In the genomic region with DNA sequence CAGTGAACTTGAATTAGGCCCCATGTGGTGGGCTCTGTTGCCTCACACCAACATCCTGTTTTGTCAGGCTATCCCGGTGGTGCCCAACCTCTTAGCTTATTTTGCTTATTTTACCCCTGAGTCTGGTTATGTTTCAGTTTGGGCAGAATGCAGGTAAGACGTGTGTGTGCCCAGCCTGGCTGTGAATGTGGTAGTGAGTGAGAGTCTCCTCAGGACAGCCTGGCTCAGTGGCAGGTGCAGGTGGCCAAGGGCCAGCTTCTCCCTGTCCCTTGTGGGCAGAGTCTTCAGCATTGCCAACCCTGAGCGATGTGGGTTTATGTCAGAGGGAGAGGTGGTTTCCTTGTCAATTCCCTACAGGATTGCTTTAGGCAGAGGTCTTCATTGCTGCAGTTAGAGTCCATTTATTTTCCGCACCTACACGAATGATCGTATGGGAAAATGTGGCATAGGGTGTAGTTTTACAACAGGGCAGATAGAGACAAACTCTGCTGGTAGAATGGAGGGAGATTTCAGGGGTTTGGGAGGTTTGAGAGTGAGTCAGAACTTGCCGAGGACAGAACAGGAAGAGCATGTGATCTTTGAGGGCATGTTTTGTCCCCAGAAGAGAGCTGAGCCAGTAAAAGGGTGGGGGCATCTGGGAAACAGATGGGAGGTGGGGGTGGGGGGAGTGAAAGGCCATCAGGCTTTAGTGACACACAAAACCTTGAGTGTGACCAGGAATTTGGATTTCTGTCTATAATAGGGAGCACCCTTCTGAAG, we compare ENCODE assay signal across 19 cellular contexts.
"Had no signal": no experiment of that assay in that cellular context is flagged by ENCODE, and none has a peak within 500 bp of the region (broad histone marks: within the 10 kb centered on the region; RNA-seq: fewer than 3 reads in every experiment).

No MANE protein-coding gene starts in this region.

- H3K4me1 Mint-ChIP-seq: activated CD4-positive, alpha-beta T cell treated with anti-CD3 and anti-CD28 coated beads for 36 hours; activated CD8-positive, alpha-beta memory T cell treated with anti-CD3 and anti-CD28 coated beads, Interleukin-2, amount 10 ng/mL, durations not matched to agents 7 days and 5 days; activated naive CD8-positive, alpha-beta T cell treated with anti-CD3 and anti-CD28 coated beads, Interleukin-2, amount 50 U/mL, for 24 hours; neural crest cell had no signal

- H3K27ac Mint-ChIP-seq: activated CD4-positive, alpha-beta memory T cell treated with anti-CD3 and anti-CD28 coated beads for 36 hours; activated CD4-positive, alpha-beta T cell treated with anti-CD3 and anti-CD28 coated beads for 36 hours; activated CD8-positive, alpha-beta memory T cell treated with anti-CD3 and anti-CD28 coated beads, Interleukin-2, amount 10 ng/mL, durations not matched to agents 7 days and 5 days; activated naive CD4-positive, alpha-beta T cell treated with anti-CD3 and anti-CD28 coated beads for 36 hours; activated naive CD8-positive, alpha-beta T cell treated with anti-CD3 and anti-CD28 coated beads, Interleukin-2, amount 50 U/mL, for 24 hours; activated T-helper 2 cell treated with anti-CD3 and anti-CD28 coated beads, Interferon-gamma antibody, Interleukin-2, Interleukin-4, amounts not matched to agents 10 μg/mL and 5 μg/mL and 100 μg/mL, durations not matched to agents 14 hours and 24 hours and 36 hours had no signal

- H3K9me3 ChIP-seq: breast epithelium, lower lobe of right lung, thyroid gland had no signal

- H3K4me3 ChIP-seq: breast epithelium, lower lobe of right lung, thyroid gland had no signal

- H3K4me3 Mint-ChIP-seq: activated CD4-positive, alpha-beta memory T cell treated with anti-CD3 and anti-CD28 coated beads for 36 hours; activated CD4-positive, alpha-beta T cell treated with anti-CD3 and anti-CD28 coated beads for 36 hours; activated CD8-positive, alpha-beta memory T cell treated with anti-CD3 and anti-CD28 coated beads, Interleukin-2, amount 10 ng/mL, durations not matched to agents 7 days and 5 days; activated naive CD4-positive, alpha-beta T cell treated with anti-CD3 and anti-CD28 coated beads for 36 hours; activated naive CD8-positive, alpha-beta T cell treated with anti-CD3 and anti-CD28 coated beads, Interleukin-2, amount 50 U/mL, for 24 hours; neural crest cell had no signal

- H3K36me3 Mint-ChIP-seq: activated CD4-positive, alpha-beta memory T cell treated with anti-CD3 and anti-CD28 coated beads for 36 hours; activated CD8-positive, alpha-beta memory T cell treated with anti-CD3 and anti-CD28 coated beads, Interleukin-2, amount 10 ng/mL, durations not matched to agents 7 days and 5 days had no signal

- H3K36me3 ChIP-seq: breast epithelium, lower lobe of right lung, thyroid gland had no signal

- H3K27me3 ChIP-seq: thyroid gland had no signal

- H3K27ac ChIP-seq: breast epithelium, lower lobe of right lung, thyroid gland, VCaP had no signal

- H3K27me3 Mint-ChIP-seq: activated CD4-positive, alpha-beta memory T cell treated with anti-CD3 and anti-CD28 coated beads for 36 hours; activated CD4-positive, alpha-beta T cell treated with anti-CD3 and anti-CD28 coated beads for 36 hours; activated CD8-positive, alpha-beta memory T cell treated with anti-CD3 and anti-CD28 coated beads, Interleukin-2, amount 10 ng/mL, durations not matched to agents 7 days and 5 days had no signal

- H3K4me1 ChIP-seq: breast epithelium, lower lobe of right lung, thyroid gland had no signal

- ATAC-seq: activated CD4-positive, alpha-beta T cell treated with anti-CD3 and anti-CD28 coated beads for 36 hours; activated CD8-positive, alpha-beta memory T cell treated with anti-CD3 and anti-CD28 coated beads, Interleukin-2, amount 10 ng/mL, durations not matched to agents 7 days and 5 days; activated naive CD8-positive, alpha-beta T cell treated with anti-CD3 and anti-CD28 coated beads, Interleukin-2, amount 50 U/mL, for 24 hours; lower lobe of right lung had no signal

- H3K9me3 Mint-ChIP-seq: activated CD4-positive, alpha-beta memory T cell treated with anti-CD3 and anti-CD28 coated beads for 36 hours; activated naive CD4-positive, alpha-beta T cell treated with anti-CD3 and anti-CD28 coated beads for 36 hours; activated naive CD8-positive, alpha-beta T cell treated with anti-CD3 and anti-CD28 coated beads, Interleukin-2, amount 50 U/mL, for 24 hours; activated T-helper 2 cell treated with anti-CD3 and anti-CD28 coated beads, Interferon-gamma antibody, Interleukin-2, Interleukin-4, amounts not matched to agents 10 μg/mL and 5 μg/mL and 100 μg/mL, durations not matched to agents 14 hours and 24 hours and 36 hours; neural crest cell had no signal

- DNase-seq: activated CD4-positive, alpha-beta memory T cell treated with anti-CD3 and anti-CD28 coated beads for 36 hours; activated CD4-positive, alpha-beta T cell treated with anti-CD3 and anti-CD28 coated beads for 36 hours; activated CD8-positive, alpha-beta memory T cell treated with anti-CD3 and anti-CD28 coated beads, Interleukin-2, amount 10 ng/mL, durations not matched to agents 7 days and 5 days; activated naive CD4-positive, alpha-beta T cell treated with anti-CD3 and anti-CD28 coated beads for 36 hours; activated naive CD8-positive, alpha-beta T cell treated with anti-CD3 and anti-CD28 coated beads, Interleukin-2, amount 50 U/mL, for 24 hours; activated T-cell treated with anti-CD3 and anti-CD28 coated beads, Interleukin-2, amount 50 U/mL, for 1 hour; aorta; dermis blood vessel endothelial cell; erythroblast; glutamatergic neuron; lower lobe of right lung; stimulated activated CD4-positive, alpha-beta T cell treated with anti-CD3 and anti-CD28 coated beads, Interleukin-12 subunit alpha, Interleukin-12 subunit beta, amount 100 ng/mL, for 4 hours; stimulated activated CD4-positive, alpha-beta T cell treated with anti-CD3 and anti-CD28 coated beads, Interleukin-2, amount 100 ng/mL, for 24 hours; T-helper 1 cell; thyroid gland had no signal
